Comparison of ENCODE assay signal across 18 cellular contexts in the genomic region with DNA sequence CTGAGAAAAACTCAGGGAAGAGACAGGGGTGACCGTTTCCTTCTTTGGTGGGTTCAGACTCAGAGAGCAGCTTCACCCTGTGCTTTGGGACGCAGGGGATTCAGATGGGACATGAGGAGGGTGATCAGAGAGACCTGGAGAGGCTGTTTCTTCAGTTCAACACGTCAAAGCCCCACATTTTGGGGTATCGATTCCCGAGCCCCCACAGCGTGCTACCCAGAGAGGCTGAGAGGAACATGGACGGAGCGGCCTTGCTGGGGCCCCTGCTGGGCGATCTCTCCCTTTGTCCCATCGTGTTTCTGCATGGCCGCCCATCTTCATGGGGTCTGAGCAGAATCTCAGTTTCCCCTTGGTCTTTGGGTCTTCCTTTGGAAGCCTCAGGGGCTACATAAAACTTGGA.
"Had no signal": no experiment of that assay in that cellular context is flagged by ENCODE, and none has a peak within 500 bp of the region (broad histone marks: within the 10 kb centered on the region; RNA-seq: fewer than 3 reads in every experiment).

No MANE protein-coding gene starts in this region.

- H3K9me3 ChIP-seq: esophagus squamous epithelium, transverse colon, vagina had no signal

- H3K27me3 ChIP-seq: transverse colon, vagina had no signal

- ATAC-seq: left cardiac atrium; stimulated activated naive CD8-positive, alpha-beta T cell treated with anti-CD3 and anti-CD28 coated beads, Interleukin-15, Interleukin-2, amounts not matched to agents 100 U/mL and 50 U/mL, for 24 hours had no signal

- H3K9me3 Mint-ChIP-seq: activated CD4-positive, alpha-beta T cell treated with anti-CD3 and anti-CD28 coated beads, Interleukin-2, amount 10 ng/mL, durations not matched to agents 7 days and 5 days; activated naive CD4-positive, alpha-beta T cell treated with anti-CD3 and anti-CD28 coated beads, Interleukin-2, amount 10 ng/mL, durations not matched to agents 7 days and 5 days; dendritic cell treated with granulocyte-macrophage colony-stimulating factor and Interleukin-4, amounts not matched to agents 40 ng/mL and 50 ng/mL, for 4 days; mesothelial cell of epicardium; nephron had no signal

- H3K36me3 ChIP-seq: esophagus squamous epithelium, transverse colon, vagina had no signal

- H3K36me3 Mint-ChIP-seq: activated naive CD4-positive, alpha-beta T cell treated with anti-CD3 and anti-CD28 coated beads, Interleukin-2, amount 10 ng/mL, durations not matched to agents 7 days and 5 days; mesothelial cell of epicardium had no signal

- H3K4me1 Mint-ChIP-seq: activated naive CD4-positive, alpha-beta T cell treated with anti-CD3 and anti-CD28 coated beads, Interleukin-2, amount 10 ng/mL, durations not matched to agents 7 days and 5 days had no signal

- H3K4me1 ChIP-seq: esophagus squamous epithelium, transverse colon, vagina had no signal

- H3K27ac ChIP-seq: esophagus squamous epithelium, transverse colon, vagina had no signal

- H3K27ac Mint-ChIP-seq: activated CD4-positive, alpha-beta T cell treated with anti-CD3 and anti-CD28 coated beads, Interleukin-2, amount 10 ng/mL, durations not matched to agents 7 days and 5 days; activated naive CD4-positive, alpha-beta T cell treated with anti-CD3 and anti-CD28 coated beads, Interleukin-2, amount 10 ng/mL, durations not matched to agents 7 days and 5 days; dendritic cell treated with granulocyte-macrophage colony-stimulating factor and Interleukin-4, amounts not matched to agents 40 ng/mL and 50 ng/mL, for 4 days; mesothelial cell of epicardium; nephron had no signal

- H3K4me3 ChIP-seq: esophagus squamous epithelium, lung, transverse colon, vagina had no signal

- DNase-seq: activated CD4-positive, alpha-beta T cell treated with anti-CD3 and anti-CD28 coated beads, Interleukin-2, amount 10 ng/mL, durations not matched to agents 7 days and 5 days; activated CD4-positive, CD25-positive, alpha-beta regulatory T cell; activated CD8-positive, alpha-beta T cell treated with anti-CD3 and anti-CD28 coated beads, Interleukin-2, amount 10 ng/mL, durations not matched to agents 7 days and 5 days; activated naive CD4-positive, alpha-beta T cell treated with anti-CD3 and anti-CD28 coated beads, Interleukin-2, amount 10 ng/mL, durations not matched to agents 7 days and 5 days; effector CD8-positive, alpha-beta T cell; esophagus squamous epithelium; left cardiac atrium; occipital lobe; retina; stimulated activated CD4-positive, alpha-beta T cell treated with anti-CD3 and anti-CD28 coated beads, Interleukin-12 subunit alpha, Interleukin-12 subunit beta, amount 100 ng/mL, for 4 hours; stimulated activated CD4-positive, alpha-beta T cell treated with anti-CD3 and anti-CD28 coated beads, Interleukin-2, amount 100 ng/mL, for 24 hours; stimulated activated naive CD8-positive, alpha-beta T cell treated with anti-CD3 and anti-CD28 coated beads, Interleukin-15, Interleukin-2, amounts not matched to agents 100 U/mL and 50 U/mL, for 24 hours; transverse colon had no signal

- H3K4me3 Mint-ChIP-seq: activated CD4-positive, alpha-beta T cell treated with anti-CD3 and anti-CD28 coated beads, Interleukin-2, amount 10 ng/mL, durations not matched to agents 7 days and 5 days; activated CD8-positive, alpha-beta T cell treated with anti-CD3 and anti-CD28 coated beads, Interleukin-2, amount 10 ng/mL, durations not matched to agents 7 days and 5 days; activated naive CD4-positive, alpha-beta T cell treated with anti-CD3 and anti-CD28 coated beads, Interleukin-2, amount 10 ng/mL, durations not matched to agents 7 days and 5 days; dendritic cell treated with granulocyte-macrophage colony-stimulating factor and Interleukin-4, amounts not matched to agents 40 ng/mL and 50 ng/mL, for 4 days; mesothelial cell of epicardium; nephron had no signal
